Comparison of ENCODE assay signal across 8 cellular contexts in the genomic region with DNA sequence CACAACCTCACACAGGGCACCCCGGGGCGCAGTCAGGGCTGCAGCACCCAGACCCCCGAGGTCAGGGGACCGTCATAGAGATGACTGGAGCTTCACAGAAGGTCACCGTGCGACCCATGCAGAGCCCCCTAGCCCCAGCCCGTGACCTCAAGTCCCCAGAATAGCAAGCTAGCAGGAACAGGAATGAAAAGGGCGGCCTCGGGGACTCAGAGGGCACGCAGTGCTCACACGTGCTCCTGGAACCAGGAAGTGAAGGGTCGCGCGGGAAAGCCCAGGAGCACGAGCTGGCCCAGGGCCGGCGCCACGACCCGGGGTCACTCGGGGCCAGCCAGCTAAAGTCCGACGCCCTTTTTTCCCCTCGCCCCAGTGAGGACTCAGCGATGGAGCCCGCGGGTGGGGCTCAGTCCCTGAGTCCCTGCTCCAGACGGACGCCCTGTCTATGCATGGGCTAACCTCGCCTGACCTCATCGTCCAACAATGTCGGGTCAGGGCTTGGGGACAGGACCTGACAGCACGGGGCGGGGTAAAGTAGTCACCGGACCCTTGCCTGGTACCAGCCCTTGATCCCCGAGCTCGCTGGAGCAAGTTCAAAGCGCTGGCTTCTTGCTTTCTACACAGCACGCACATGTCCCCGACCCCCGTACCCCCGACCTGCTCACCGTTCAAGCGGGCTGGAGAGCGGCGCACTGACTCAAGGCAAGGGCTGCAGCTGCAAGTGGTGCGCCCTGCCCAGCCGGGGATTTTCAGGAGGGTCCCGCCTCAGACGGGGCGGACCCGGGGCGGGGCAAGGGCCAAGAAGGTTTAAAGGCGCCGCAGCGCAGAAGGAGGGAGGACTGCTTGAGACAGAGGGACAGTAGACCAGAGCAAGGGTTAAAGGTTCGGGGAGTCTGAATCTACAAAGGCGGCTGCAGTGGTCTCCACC. TPM values are rescaled to one million over a fixed set of nuclear protein-coding genes. Genes with fewer than 3 reads are reported as not detected.
DNase-seq lines count a peak whose midpoint lies in the region; ATAC-seq and TF ChIP-seq lines count a peak whose summit lies in the region.

A gene (minus strand): TSS at position 717 of the 922 bp plus-strand sequence. CDS start 4,998 bp downstream, outside the sequence.

- POLR2A ChIA-PET in T-cell (lab: Charles Lee), result interaction anchor here (0.7 to 3.2 kb wide), 14 partner anchors 8 to 848 kb away, joined by 3 to 18 read pairs (median 6); a partner anchor contains a TSS

- ATAC-seq in T-cell (replicated peaks in 1 of 4) (peak; percentile 56 to 77 (median 76)), heart left ventricle (peak; percentile 77 to 83 (median 80))

- no peaks in the 10 kb centered on the region for H3K9me2 ChIP-seq in GM23248 (ENCODE audit: insufficient read depth)
- H3K9me2 ChIP-seq in Karpas-422 (replicated peaks; ENCODE audit: insufficient read depth, low read length), result no peaks in the 10 kb centered on the region

- H3K36me3 Mint-ChIP-seq in T-cell, result peaks cover 22% of the 10 kb centered on the region

- in situ Hi-C loops in GM23248 (cut with MboI), result no loop called here

- H3K4me3 ChIP-seq in GM23248, result peak within 1 kb of the TSS; percentile 85
- H3K4me3 ChIP-seq in Karpas-422 (ENCODE audit: low read length), result peak within 1 kb of the TSS; percentile 94
- peak within 1 kb of the TSS; percentile 64 to 99 (median 84) for H3K4me3 ChIP-seq in heart left ventricle
- H3K4me3 ChIP-seq in prostate gland, result peak within 1 kb of the TSS; percentile 53 to 66

- peak within 1 kb of the TSS; percentile 84 for H2AFZ ChIP-seq in GM23248
- peak within 1 kb of the TSS; percentile 85 for H2AFZ ChIP-seq in Karpas-422 (ENCODE audit: low read length)

- H3K79me2 ChIP-seq in GM23248 (ENCODE audit: insufficient read depth) (peaks cover 44% of the 10 kb centered on the region), Karpas-422 (ENCODE audit: low read length) (peaks cover 49% of the 10 kb centered on the region)

- H3F3A ChIP-seq in GM23248 (ENCODE audit: insufficient read depth), result peaks cover 6% of the 10 kb centered on the region

- peak within 1 kb of the TSS; percentile 89 to 96 (median 91) for H3K4me3 Mint-ChIP-seq in T-cell

- H3K9me3 ChIP-seq in GM23248 (ENCODE audit: low read depth), result no peaks in the 10 kb centered on the region
- no peaks in the 10 kb centered on the region for H3K9me3 ChIP-seq in Karpas-422 (ENCODE audit: low read length)
- no peaks in the 10 kb centered on the region for H3K9me3 ChIP-seq in heart left ventricle
- H3K9me3 ChIP-seq in prostate gland, result no peaks in the 10 kb centered on the region

- peak within 1 kb of the TSS; percentile 98 for H3K27ac ChIP-seq in GM23248
- peak within 1 kb of the TSS; percentile 73 for H3K27ac ChIP-seq in Karpas-422 (ENCODE audit: low read length)
- H3K27ac ChIP-seq in adipose tissue (ENCODE audit: low read depth, low read length), result peak within 1 kb of the TSS; percentile 98
- peak within 1 kb of the TSS; percentile 86 to 100 (median 97) for H3K27ac ChIP-seq in heart left ventricle
- peak within 1 kb of the TSS; percentile 72 to 84 for H3K27ac ChIP-seq in prostate gland

- H3K4me1 ChIP-seq in GM23248 (ENCODE audit: insufficient read depth), result peaks cover 23% of the 10 kb centered on the region
- peaks cover 43% of the 10 kb centered on the region for H3K4me1 ChIP-seq in Karpas-422 (ENCODE audit: low read length)
- peaks cover 0 to 52% (median 33%) of the 10 kb centered on the region in 12 donors for H3K4me1 ChIP-seq in heart left ventricle
- H3K4me1 ChIP-seq in prostate gland (replicated peaks), result peaks cover 17% of the 10 kb centered on the region

- no peaks in the 10 kb centered on the region for H3K27me3 Mint-ChIP-seq in T-cell

- DNase-seq in ELR (ENCODE audit: low read depth) (peak; percentile 91), GM23248 (peak; percentile 95), Karpas-422 (peak; percentile 95), T-cell (peak; percentile 74 to 93 (median 86)), heart left ventricle (peak; percentile 94 to 96 (median 95)), prostate gland (ENCODE audit: low spot score) (peak; percentile 90), ureter (ENCODE audit: low spot score) (peak; percentile 93)

- TF ChIP-seq POLR2A in heart left ventricle (IDR thresholded peaks at IDR 0.05), result peak in 1 of 2 donors; percentile 96
- TF ChIP-seq POLR2A in prostate gland (IDR thresholded peaks at IDR 0.05), result peak; percentile 96

- TF ChIP-seq CTCF in heart left ventricle (IDR thresholded peaks at IDR 0.05) (peak in 1 of 12 donors; percentile 25), prostate gland (IDR thresholded peaks at IDR 0.05) (peak in 1 of 4 experiments; percentile 7)

- CTCF ChIA-PET in T-cell (lab: Charles Lee), result interaction anchor here (0.5 to 1.4 kb wide), 6 partner anchors 32 to 399 kb away, joined by 3 to 6 read pairs (median 4); a partner anchor contains a TSS

- H3K9ac ChIP-seq in GM23248, result peak within 1 kb of the TSS; percentile 98
- peak within 1 kb of the TSS; percentile 97 for H3K9ac ChIP-seq in Karpas-422 (ENCODE audit: low read length)

- H3K27ac Mint-ChIP-seq in T-cell, result peak within 1 kb of the TSS; percentile 97 to 100

- H3K27me3 ChIP-seq in GM23248 (replicated peaks; ENCODE audit: insufficient read depth) (no peaks in the 10 kb centered on the region), Karpas-422 (ENCODE audit: low read length) (no peaks in the 10 kb centered on the region), heart left ventricle (no peaks in the 10 kb centered on the region), prostate gland (replicated peaks; ENCODE audit: insufficient read depth) (no peaks in the 10 kb centered on the region)

- no peaks in the 10 kb centered on the region for H4K20me1 ChIP-seq in GM23248 (ENCODE audit: insufficient read depth)
- H4K20me1 ChIP-seq in Karpas-422 (ENCODE audit: insufficient read depth, low read depth, low read length), result peaks cover 37% of the 10 kb centered on the region; the same call in 1 of the 2 replicates

- intact Hi-C loops in heart left ventricle (cut with DNase I), result loop anchor here in 7 of 10 donors (2.0 to 10.0 kb wide), 5 partner anchors 34 to 910 kb away; no protein-coding TSS in a partner anchor
- intact Hi-C loops in prostate gland (cut with DNase I), result loop anchor here (10.0 kb wide), 1 partner anchor 70 kb away; no protein-coding TSS in a partner anchor

- H3K4me1 Mint-ChIP-seq in T-cell, result peaks cover 47 to 61% (median 52%) of the 10 kb centered on the region in 3 donors

- H3K4me2 ChIP-seq in GM23248 (ENCODE audit: unreplicated experiment) (peak within 1 kb of the TSS; percentile 95), Karpas-422 (ENCODE audit: low read depth, low read length, poor library complexity, severe bottlenecking) (peak within 1 kb of the TSS; percentile 94)

- no peaks in the 10 kb centered on the region for H3K9me3 Mint-ChIP-seq in T-cell

- 0 to 1% methylated on average over 48 to 52 of the region's 57 CpGs for WGBS in GM23248 (ENCODE audit: low coverage in 1 of 2, low lambda C conversion rate in 2 of 2, missing lambda C conversion rate in 2 of 2), 2 experiments
- WGBS in adipose tissue, 3 donors, result 0 to 1% (median 1%) methylated on average over 57 of the region's 57 CpGs
- WGBS in heart left ventricle, 4 donors, result 0 to 1% (median 1%) methylated on average over 39 to 57 of the region's 57 CpGs
- WGBS in prostate gland, result under 1% methylated on average over 40 of the region's 57 CpGs

- H3K36me3 ChIP-seq in GM23248 (ENCODE audit: low read depth) (no peaks in the 10 kb centered on the region), Karpas-422 (ENCODE audit: insufficient read depth, low read length) (peaks cover 3% of the 10 kb centered on the region; the same call in 1 of the 2 replicates), heart left ventricle (peaks cover 0 to 15% (median 10%) of the 10 kb centered on the region in 9 donors), prostate gland (no peaks in the 10 kb centered on the region)

RNA-seq across cellular contexts. Expression of the gene that starts here (rescaled TPM):
- 360 and 400 TPM in 2 replicates for total RNA-seq in GM23248 (2014; rRNA removed; shearing (Covaris generic))
- polyA plus RNA-seq in GM23248 (2016; fragmentation: Nextera tagmentation; extraction: Ambion mirVana) (692 and 713 TPM in 2 replicates), adipose tissue (100 to 1,000 TPM; 273 to 442 (median 340) TPM), heart left ventricle (100 to 1,000 TPM; 113 to 226 TPM)
- total RNA-seq in Karpas-422 (2014; rRNA removed; shearing (Covaris generic); ENCODE audit: low replicate concordance), result 141 and 188 TPM in 2 replicates
- total RNA-seq in T-cell (100 to 1,000 TPM; 210 to 372 (median 245) TPM), heart left ventricle (100 to 1,000 TPM in 5 of 9 donors, 10 to 100 TPM in 4; 84.3 to 246 (median 131) TPM), prostate gland (100 to 1,000 TPM in 1 of 2 donors, 10 to 100 TPM in 1; 97.1 to 386 TPM), ureter (322 TPM)

Comparison
In these comparisons a context has a peak if more than half of its experiments do, and no peak if none do; other contexts are left out.
1. Peak in every context shown above with its lines: DNase-seq, ATAC-seq, H3K4me3 ChIP-seq and H3K27ac ChIP-seq.